In genomic region chr18:77290856-77291255, GRCh38 we compare ENCODE assay signal across 5 cellular contexts. TPM values are rescaled to one million over a fixed set of nuclear protein-coding genes. Genes with fewer than 3 reads are reported as not detected.
"Had no signal": no experiment of that assay in that cellular context is flagged by ENCODE, and none has a peak within 500 bp of the region (broad histone marks: within the 10 kb centered on the region; RNA-seq: fewer than 3 reads in every experiment).

No MANE protein-coding gene starts in this region.

RNA-seq across cellular contexts. Expression of gene GALR1, which starts 41.2 kb away (rescaled TPM):
- total RNA-seq: GM23248, HepG2, HFFc6, HT1080 had no signal
- polyA plus RNA-seq: GM23248, HepG2, IgD-negative memory B cell had no signal
